ENCODE assay signal across 8 cellular contexts in the genomic region with DNA sequence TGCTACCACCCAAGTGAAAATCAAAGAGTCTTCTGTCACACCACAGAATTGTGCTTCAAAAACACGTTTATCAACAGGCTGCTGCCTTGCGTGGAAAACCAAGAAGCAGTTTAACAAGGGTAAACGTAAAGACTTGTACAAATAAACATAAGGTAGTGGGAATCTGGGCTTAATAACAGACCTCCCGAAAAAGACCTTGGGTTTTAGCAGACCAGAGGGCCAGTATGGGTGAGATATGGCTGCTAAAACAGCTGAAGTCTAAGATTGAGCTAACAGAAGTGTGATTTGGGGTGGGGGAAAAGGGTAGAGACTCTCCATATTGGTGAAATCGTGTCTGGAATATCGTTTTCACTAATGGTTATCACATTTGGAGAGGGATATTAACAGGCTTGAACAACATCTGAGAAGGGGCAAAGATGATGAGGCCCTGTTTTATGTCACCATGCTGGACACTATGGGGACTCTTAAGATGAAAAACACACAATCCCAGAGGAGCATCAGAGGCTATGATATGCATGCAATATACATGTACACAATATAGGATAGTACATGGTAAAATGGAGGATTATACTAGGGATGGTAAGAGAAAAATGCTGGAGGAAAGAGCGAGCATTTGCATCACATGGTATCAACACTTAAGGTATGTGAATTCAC. TPM values are rescaled to one million over a fixed set of nuclear protein-coding genes. Genes with fewer than 3 reads are reported as not detected.
A peak's percentile ranks its signal among the peaks of the same experiment; 100 is the strongest.
DNase-seq lines count a peak whose midpoint lies in the region; ATAC-seq and TF ChIP-seq lines count a peak whose summit lies in the region.

No MANE protein-coding gene starts in this region.

- no peak for TF ChIP-seq CTCF in heart left ventricle (IDR thresholded peaks at IDR 0.05)
- no peak for TF ChIP-seq CTCF in breast epithelium (IDR thresholded peaks at IDR 0.05)
- no peak for TF ChIP-seq CTCF in uterus (IDR thresholded peaks at IDR 0.05)

- H3K36me3 ChIP-seq in heart left ventricle (peaks cover 0 to 21% (median 11%) of the 10 kb centered on the region in 9 donors), breast epithelium (no peaks in the 10 kb centered on the region), uterus (no peaks in the 10 kb centered on the region)

- ATAC-seq in heart left ventricle (no peak), left cardiac atrium (no peak), GM18873 (IDR thresholded peaks at IDR 0.05; ENCODE audit: low FRiP score, unreplicated experiment) (no peak)

- H3K4me3 ChIP-seq in heart left ventricle (peak overlapping the region; percentile 64 to 97 (median 84)), breast epithelium (peak overlapping the region; percentile 85 to 92 (median 90)), uterus (peak overlapping the region; percentile 66 to 82)

- no peaks in the 10 kb centered on the region for H3K9me3 ChIP-seq in heart left ventricle
- H3K9me3 ChIP-seq in breast epithelium, result no peaks in the 10 kb centered on the region
- H3K9me3 ChIP-seq in uterus, result no peaks in the 10 kb centered on the region

- no peak for DNase-seq in heart left ventricle
- no peak for DNase-seq in left cardiac atrium
- DNase-seq in breast epithelium (ENCODE audit: low spot score in 2 of 2), result no peak
- DNase-seq in midbrain (lab: John Stamatoyannopoulos, UW), result peak; percentile 28
- DNase-seq in uterus, result no peak
- no peak for DNase-seq in AML-193 (lab: John Stamatoyannopoulos, UW)
- DNase-seq in germinal center (ENCODE audit: low spot score), result no peak

- H3K4me1 ChIP-seq in heart left ventricle (peaks cover 0 to 39% (median 24%) of the 10 kb centered on the region in 12 donors), breast epithelium (peaks cover 5 to 12% of the 10 kb centered on the region in 2 donors), uterus (peaks cover 0 to 4% of the 10 kb centered on the region in 2 donors)

- TF ChIP-seq POLR2A in heart left ventricle (IDR thresholded peaks at IDR 0.05) (no peak), breast epithelium (IDR thresholded peaks at IDR 0.05) (no peak), uterus (IDR thresholded peaks at IDR 0.05) (no peak)

- WGBS in heart left ventricle, 4 donors, result 39 to 52% (median 50%) methylated on average over 7 of the region's 7 CpGs

- H3K27me3 ChIP-seq in heart left ventricle, result no peaks in the 10 kb centered on the region
- H3K27me3 ChIP-seq in breast epithelium, result no peaks in the 10 kb centered on the region
- H3K27me3 ChIP-seq in uterus, result no peaks in the 10 kb centered on the region

- H3K27ac ChIP-seq in heart left ventricle, result peak overlapping the region; percentile 81 to 96 (median 92)
- peak overlapping the region; percentile 88 to 97 for H3K27ac ChIP-seq in breast epithelium
- peak overlapping the region; percentile 94 to 96 for H3K27ac ChIP-seq in uterus

- intact Hi-C loops in heart left ventricle (cut with DNase I), result loop anchor here in 8 of 10 donors (2.0 to 10.0 kb wide), 8 partner anchors 25 to 281 kb away; a partner anchor contains a TSS
- intact Hi-C loops in left cardiac atrium (cut with DNase I), result loop anchor here in 1 of 2 donors (2.0 kb wide), 1 partner anchor 29 kb away; no protein-coding TSS in a partner anchor
- intact Hi-C loops in breast epithelium (cut with DNase I; ENCODE audit: low total_unique reads), result no loop called here
- intact Hi-C loops in uterus (cut with DNase I; ENCODE audit: low total_unique reads), result no loop called here

RNA-seq across cellular contexts. Expression of a gene that starts 1.4 kb away (rescaled TPM):
- total RNA-seq in heart left ventricle (10 to 100 TPM in 7 of 9 donors, 1 to 10 TPM in 2; 7.5 to 43.6 (median 13.3) TPM), left cardiac atrium (10 to 100 TPM; 15.9 to 20.3 TPM), breast epithelium (10 to 100 TPM; 14.7 to 52.2 (median 42.6) TPM), uterus (10 to 100 TPM; 10.3 to 91.9 (median 55.5) TPM)
- polyA plus RNA-seq in heart left ventricle, result 10 to 100 TPM; 10.8 to 25.3 TPM

RNA-seq across cellular contexts. Expression of a gene that starts 31.1 kb away (rescaled TPM):
- 100 to 1,000 TPM; 147 to 432 (median 217) TPM for total RNA-seq in heart left ventricle
- polyA plus RNA-seq in heart left ventricle, result 100 to 1,000 TPM; 170 to 443 TPM
- 100 to 1,000 TPM; 146 to 235 TPM for total RNA-seq in left cardiac atrium
- 100 to 1,000 TPM; 150 to 302 (median 235) TPM for total RNA-seq in breast epithelium
- 100 to 1,000 TPM; 176 to 314 (median 279) TPM for total RNA-seq in uterus

RNA-seq across cellular contexts. Expression of a gene that starts 39.3 kb away (rescaled TPM):
- total RNA-seq in heart left ventricle (10 to 100 TPM in 3 of 9 donors, 1 to 10 TPM in 6; 4.2 to 11.5 (median 8.3) TPM), left cardiac atrium (1 to 10 TPM; 4.9 to 5.1 TPM), breast epithelium (1 to 10 TPM in 2 of 3 donors, under 1 TPM in 1; 0.32 to 5.3 (median 4.9) TPM), uterus (1 to 10 TPM in 2 of 4 donors, under 1 TPM in 1, not detected in 1; 0.90 to 4.2 (median 2.6) TPM)
- 1 to 10 TPM; 1.8 to 6.9 TPM for polyA plus RNA-seq in heart left ventricle

RNA-seq across cellular contexts. Expression of a gene that starts 56.2 kb away (rescaled TPM):
- total RNA-seq in heart left ventricle (10 to 100 TPM; 23.8 to 98.4 (median 32.6) TPM), left cardiac atrium (10 to 100 TPM; 48.1 to 59.9 TPM), breast epithelium (100 to 1,000 TPM; 139 to 161 (median 142) TPM), uterus (100 to 1,000 TPM in 3 of 4 donors, 10 to 100 TPM in 1; 60.6 to 503 (median 151) TPM)
- 10 to 100 TPM; 17.0 to 46.6 TPM for polyA plus RNA-seq in heart left ventricle

RNA-seq across cellular contexts. Expression of a gene that starts 56.9 kb away (rescaled TPM):
- total RNA-seq in heart left ventricle (10 to 100 TPM; 11.4 to 20.3 (median 13.8) TPM), left cardiac atrium (10 to 100 TPM; 13.9 to 14.2 TPM), breast epithelium (10 to 100 TPM; 20.6 to 36.0 (median 25.9) TPM), uterus (10 to 100 TPM; 16.5 to 37.1 (median 27.8) TPM)
- polyA plus RNA-seq in heart left ventricle, result 1 to 10 TPM; 6.9 to 9.8 TPM

Comparison
In these comparisons a context has a peak if more than half of its experiments do, and no peak if none do; other contexts are left out.
1. intact Hi-C loops: an anchor here in heart left ventricle (2.0 to 10.0 kb wide); none called in breast epithelium and uterus.